Comparison of ENCODE assay signal across 8 cellular contexts in the genomic region with DNA sequence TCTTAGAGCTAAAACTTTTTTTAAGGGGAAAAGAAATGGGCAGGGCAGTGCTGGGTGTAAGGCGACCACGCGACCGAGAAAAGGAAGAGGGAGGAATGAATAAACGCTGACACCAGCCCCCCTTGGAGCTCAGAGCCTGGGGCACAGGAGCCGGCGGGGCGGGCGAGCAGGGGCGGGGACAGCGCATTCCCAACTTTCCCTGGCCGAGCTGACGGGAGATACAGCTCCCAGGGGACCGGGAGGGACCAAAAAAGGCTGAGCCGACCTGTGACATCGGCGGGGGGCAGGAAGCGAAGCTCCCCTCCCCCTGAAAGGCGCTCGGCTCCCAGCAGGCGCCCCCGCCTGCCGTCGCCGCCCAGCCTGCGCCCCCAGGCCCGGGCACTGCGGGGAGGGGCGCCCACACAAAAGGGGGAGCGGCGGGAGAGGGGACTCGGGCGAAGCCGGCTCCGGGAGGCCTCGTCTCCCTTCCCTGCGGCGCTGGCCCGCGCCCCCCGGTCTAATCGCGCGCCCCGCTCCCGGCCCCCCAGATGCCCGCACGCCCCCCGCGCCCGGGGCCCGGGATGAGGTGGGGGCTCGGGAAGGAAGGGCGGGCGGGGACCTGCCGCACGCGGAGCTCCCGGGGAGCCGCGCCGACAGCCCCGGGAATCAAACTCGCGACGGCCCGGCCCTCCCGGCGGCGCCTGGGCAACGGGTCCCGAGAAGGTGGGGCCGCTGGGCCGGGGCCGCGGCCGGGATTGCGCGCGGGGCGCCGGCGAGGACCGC. TPM values are rescaled to one million over a fixed set of nuclear protein-coding genes. Genes with fewer than 3 reads are reported as not detected.
DNase-seq lines count a peak whose midpoint lies in the region; ATAC-seq and TF ChIP-seq lines count a peak whose summit lies in the region.

No MANE protein-coding gene starts in this region.

- H2AFZ ChIP-seq in KMS-11 (ENCODE audit: low read depth), result no peak overlapping the region

- H3K27me3 ChIP-seq in KMS-11 (ENCODE audit: insufficient read depth, low read depth), result peaks cover 54% of the 10 kb centered on the region

- H4K20me1 ChIP-seq in KMS-11 (ENCODE audit: insufficient read depth), result no peaks in the 10 kb centered on the region

- CTCF ChIA-PET in activated B cell treated with CpG ODN at 0.5 μM for 24 hours (lab: Charles Lee), result interaction anchor here (0.8 to 1.4 kb wide), 3 partner anchors 10 to 45 kb away, joined by 3 to 7 read pairs (median 3); no protein-coding TSS in a partner anchor

- no peaks in the 10 kb centered on the region for H3K36me3 ChIP-seq in KMS-11 (ENCODE audit: insufficient read depth)

- H3K4me1 Mint-ChIP-seq in activated B cell treated with CpG ODN at 0.5 μM for 24 hours, result peaks cover 38% of the 10 kb centered on the region
- peaks cover 59% of the 10 kb centered on the region for H3K4me1 Mint-ChIP-seq in nephron

- POLR2A ChIA-PET in activated B cell treated with CpG ODN at 0.5 μM for 24 hours (lab: Charles Lee), result interaction anchor here (1.2 to 5.2 kb wide), 3 partner anchors 15 to 677 kb away, joined by 3 to 35 read pairs (median 3); no protein-coding TSS in a partner anchor

- H3K9me3 Mint-ChIP-seq in activated B cell treated with CpG ODN at 0.5 μM for 24 hours, result no peaks in the 10 kb centered on the region
- H3K9me3 Mint-ChIP-seq in nephron, result no peaks in the 10 kb centered on the region

- H3K4me3 ChIP-seq in KMS-11 (IDR thresholded peaks at IDR 0.05; ENCODE audit: insufficient read depth, low read depth, low read length), result no peak overlapping the region

- no peak overlapping the region for H3K9ac ChIP-seq in KMS-11

- ATAC-seq in activated B cell treated with CpG ODN at 0.5 μM for 24 hours (ENCODE audit: low read depth), result no peak
- ATAC-seq in GM21825 (IDR thresholded peaks at IDR 0.05; ENCODE audit: unreplicated experiment), result no peak

- H3K27ac Mint-ChIP-seq in activated B cell treated with CpG ODN at 0.5 μM for 24 hours, result no peak overlapping the region
- peak overlapping the region; percentile 86 to 91 (median 90) for H3K27ac Mint-ChIP-seq in nephron

- DNase-seq in ELF-1 (ENCODE audit: low read depth, low spot score) (peak; percentile 89), activated B cell treated with CpG ODN at 0.5 μM for 24 hours (peak; percentile 24), foreskin melanocyte (peak; percentile 53)
- DNase-seq in activated CD4-positive, CD25-positive, alpha-beta regulatory T cell treated with anti-CD3 and anti-CD28 coated beads, Interleukin-2, amount 50 U/mL, for 72 hours, result no peak
- DNase-seq in activated CD4-positive, alpha-beta T cell treated with anti-CD3 and anti-CD28 coated beads for 48 hours, result no peak

- H3K4me3 Mint-ChIP-seq in activated B cell treated with CpG ODN at 0.5 μM for 24 hours, result peak overlapping the region; percentile 60
- peak overlapping the region; percentile 87 to 93 (median 90) for H3K4me3 Mint-ChIP-seq in nephron

- H3K79me2 ChIP-seq in KMS-11 (ENCODE audit: insufficient read depth, low read depth), result no peaks in the 10 kb centered on the region

- H3K36me3 Mint-ChIP-seq in activated B cell treated with CpG ODN at 0.5 μM for 24 hours (ENCODE audit: low read depth) (no peaks in the 10 kb centered on the region), nephron (ENCODE audit: low read depth) (no peaks in the 10 kb centered on the region)

- peak overlapping the region; percentile 46; the same call in 1 of the 2 replicates for H3K4me2 ChIP-seq in KMS-11

- intact Hi-C loops in activated B cell treated with CpG ODN at 0.5 μM for 24 hours (cut with micrococcal nuclease), result no loop called here

- peaks cover 40% of the 10 kb centered on the region for H3K4me1 ChIP-seq in KMS-11 (ENCODE audit: low read depth, poor library complexity, severe bottlenecking)

- TF ChIP-seq CTCF in KMS-11 (conservative IDR thresholded peaks at IDR 0.05; ENCODE audit: low read depth, low read length) (no peak), activated B cell treated with CpG ODN at 0.5 μM for 24 hours (IDR thresholded peaks at IDR 0.05) (no peak), nephron (IDR thresholded peaks at IDR 0.05; ENCODE audit: unreplicated experiment in 3 of 3) (no peak)

- H3K27ac ChIP-seq in KMS-11, result no peak overlapping the region

- H3K27me3 Mint-ChIP-seq in activated B cell treated with CpG ODN at 0.5 μM for 24 hours, result peaks cover 60% of the 10 kb centered on the region
- H3K27me3 Mint-ChIP-seq in nephron (ENCODE audit: low read depth), result peaks cover 20% of the 10 kb centered on the region

RNA-seq across cellular contexts. Expression of gene CUEDC1, which starts 0.6 kb away (rescaled TPM):
- not detected in 2 replicates for total RNA-seq in activated B cell treated with CpG ODN at 0.5 μM for 24 hours

RNA-seq across cellular contexts. Expression of gene VEZF1, which starts 33.5 kb away (rescaled TPM):
- 40.5 and 45.1 TPM in 2 replicates for total RNA-seq in activated B cell treated with CpG ODN at 0.5 μM for 24 hours

RNA-seq across cellular contexts. Expression of gene SRSF1, which starts 52.4 kb away (rescaled TPM):
- 288 and 289 TPM in 2 replicates for total RNA-seq in activated B cell treated with CpG ODN at 0.5 μM for 24 hours

Comparison
In these comparisons a context has a peak if more than half of its experiments do, and no peak if none do; other contexts are left out.
1. DNase-seq: peak in ELF-1 (single experiment), activated B cell treated with CpG ODN at 0.5 μM for 24 hours (single experiment) and foreskin melanocyte (single experiment); none in activated CD4-positive, CD25-positive, alpha-beta regulatory T cell treated with anti-CD3 and anti-CD28 coated beads, Interleukin-2, amount 50 U/mL, for 72 hours (single experiment) and activated CD4-positive, alpha-beta T cell treated with anti-CD3 and anti-CD28 coated beads for 48 hours (single experiment).